In the genomic region with DNA sequence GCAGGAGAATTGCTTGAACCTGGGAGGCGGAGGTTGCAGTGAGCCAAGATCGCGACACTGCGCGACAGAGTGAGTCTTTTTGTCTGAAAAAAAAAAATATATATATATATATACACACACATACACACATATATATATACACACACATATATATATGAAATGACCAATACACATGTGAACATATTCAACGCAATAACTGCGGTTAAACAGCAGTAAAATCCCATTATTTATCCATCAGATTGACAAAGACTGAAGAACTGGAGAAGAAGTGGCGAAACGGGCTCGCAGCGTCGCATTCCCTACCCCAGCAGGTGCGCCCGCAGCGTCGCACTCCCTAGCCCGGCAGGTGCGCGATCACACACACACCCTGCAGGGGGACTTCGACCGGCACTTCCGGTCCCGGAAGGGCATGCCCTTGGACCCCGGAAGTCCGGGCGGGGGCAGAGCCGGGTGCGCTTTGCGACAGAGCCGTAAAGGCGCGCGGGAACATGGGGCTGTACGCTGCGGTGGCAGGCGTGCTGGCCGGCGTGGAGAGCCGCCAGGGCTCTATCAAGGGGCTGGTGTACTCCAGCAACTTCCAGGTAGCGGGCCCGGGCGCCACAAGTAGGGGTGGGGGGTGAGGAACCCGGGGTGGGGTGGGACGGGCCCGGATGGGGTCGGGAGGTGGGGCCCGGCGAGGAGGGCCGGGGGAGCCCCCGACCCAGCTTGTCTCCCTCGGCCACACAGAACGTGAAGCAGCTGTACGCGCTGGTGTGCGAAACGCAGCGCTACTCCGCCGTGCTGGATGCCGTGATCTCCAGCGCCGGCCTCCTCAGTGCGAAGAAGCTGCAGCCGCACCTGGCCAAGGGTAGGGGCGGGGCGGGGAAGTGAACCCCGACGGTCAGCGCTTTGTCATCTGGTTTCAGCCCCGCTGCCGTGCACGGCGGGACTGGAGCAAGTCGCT, we compare ENCODE assay signal across 8 cellular contexts. TPM values are rescaled to one million over a fixed set of nuclear protein-coding genes. Genes with fewer than 3 reads are reported as not detected.
DNase-seq lines count a peak whose midpoint lies in the region; ATAC-seq and TF ChIP-seq lines count a peak whose summit lies in the region.
"Not testable (repeated sequence)": the region's sequence is repeated elsewhere in the genome, so short reads cannot be mapped to it uniquely, and the experiment has no call there.

No MANE protein-coding gene starts in this region.

- H3K36me3 Mint-ChIP-seq in CD4-positive, alpha-beta memory T cell; activated CD4-positive, alpha-beta T cell treated with anti-CD3 and anti-CD28 coated beads for 36 hours (ENCODE audit: low read depth); immature natural killer cell: not testable (repeated sequence)

- DNase-seq in CD4-positive, alpha-beta memory T cell = peak; percentile 20 to 46 (median 31)
- not testable (repeated sequence) for DNase-seq in activated CD4-positive, alpha-beta T cell treated with anti-CD3 and anti-CD28 coated beads for 36 hours; cardiac fibroblast (ENCODE audit: low read depth in 2 of 2)
- peak; percentile 31 to 38 (median 37) for DNase-seq in immature natural killer cell

- peak; percentile 86 for ATAC-seq in GM19372 (IDR thresholded peaks at IDR 0.05; ENCODE audit: low read depth, unreplicated experiment)
- peak; percentile 93 for ATAC-seq in HG02678 (IDR thresholded peaks at IDR 0.05; ENCODE audit: unreplicated experiment)
- ATAC-seq in HG03457 (IDR thresholded peaks at IDR 0.05; ENCODE audit: unreplicated experiment) = peak; percentile 84
- peak; percentile 93 for ATAC-seq in activated CD4-positive, alpha-beta T cell treated with anti-CD3 and anti-CD28 coated beads for 36 hours

- H3K9me3 Mint-ChIP-seq in CD4-positive, alpha-beta memory T cell; activated CD4-positive, alpha-beta T cell treated with anti-CD3 and anti-CD28 coated beads for 36 hours (ENCODE audit: low read depth); immature natural killer cell: not testable (repeated sequence)

- not testable (repeated sequence) for H3K4me1 ChIP-seq in CD4-positive, alpha-beta memory T cell (ENCODE audit: insufficient read depth, low read length)

- not testable (repeated sequence) for H3K27me3 Mint-ChIP-seq in CD4-positive, alpha-beta memory T cell; activated CD4-positive, alpha-beta T cell treated with anti-CD3 and anti-CD28 coated beads for 36 hours; immature natural killer cell (ENCODE audit: low read depth in 3 of 3)

- not testable (repeated sequence) for H3K27ac ChIP-seq in CD4-positive, alpha-beta memory T cell (ENCODE audit: low read depth, low read length); skin epidermis

- not testable (repeated sequence) for H3K36me3 ChIP-seq in CD4-positive, alpha-beta memory T cell (ENCODE audit: insufficient read depth, low read length)

- H3K4me1 Mint-ChIP-seq in CD4-positive, alpha-beta memory T cell; activated CD4-positive, alpha-beta T cell treated with anti-CD3 and anti-CD28 coated beads for 36 hours; immature natural killer cell: not testable (repeated sequence)

- peak overlapping the region in 5 of 7 donors; percentile 41 to 84 (median 52) for H3K27ac Mint-ChIP-seq in CD4-positive, alpha-beta memory T cell
- not testable (repeated sequence) for H3K27ac Mint-ChIP-seq in activated CD4-positive, alpha-beta T cell treated with anti-CD3 and anti-CD28 coated beads for 36 hours
- H3K27ac Mint-ChIP-seq in immature natural killer cell = peak overlapping the region in 3 of 6 donors; percentile 48 to 65 (median 58)

- peak overlapping the region; percentile 69 to 87 (median 79) for H3K4me3 Mint-ChIP-seq in CD4-positive, alpha-beta memory T cell
- H3K4me3 Mint-ChIP-seq in activated CD4-positive, alpha-beta T cell treated with anti-CD3 and anti-CD28 coated beads for 36 hours = peak overlapping the region; percentile 32
- peak overlapping the region; percentile 57 to 75 (median 72) for H3K4me3 Mint-ChIP-seq in immature natural killer cell

- intact Hi-C loops in CD4-positive, alpha-beta memory T cell (cut with micrococcal nuclease); activated CD4-positive, alpha-beta T cell treated with anti-CD3 and anti-CD28 coated beads for 36 hours (cut with DNase I, micrococcal nuclease): not testable (repeated sequence)

- not testable (repeated sequence) for H3K4me3 ChIP-seq in CD4-positive, alpha-beta memory T cell (ENCODE audit: low read length in 2 of 2)
- peak overlapping the region; percentile 30 to 32 for H3K4me3 ChIP-seq in cardiac fibroblast (replicated peaks in 1 of 2; ENCODE audit: low read depth in 2 of 2, low read length in 2 of 2)
- H3K4me3 ChIP-seq in skin epidermis = peak overlapping the region; percentile 29 to 42 (median 31)

- POLR2A ChIA-PET in CD4-positive, alpha-beta memory T cell (lab: Charles Lee; ENCODE audit: partially characterized antibody); activated CD4-positive, alpha-beta T cell treated with anti-CD3 and anti-CD28 coated beads for 36 hours (lab: Charles Lee): not testable (repeated sequence)

- not testable (repeated sequence) for H3K9me3 ChIP-seq in CD4-positive, alpha-beta memory T cell (ENCODE audit: control insufficient read depth in 1 of 2, low read length in 2 of 2)

- H3K27me3 ChIP-seq in CD4-positive, alpha-beta memory T cell (ENCODE audit: insufficient read depth, low read length) = not testable (repeated sequence)

- TF ChIP-seq CTCF in cardiac fibroblast (IDR thresholded peaks at IDR 0.05; ENCODE audit: low read depth, low read length) = not testable (repeated sequence)

- CTCF ChIA-PET in CD4-positive, alpha-beta memory T cell (lab: Charles Lee; ENCODE audit: partially characterized antibody); activated CD4-positive, alpha-beta T cell treated with anti-CD3 and anti-CD28 coated beads for 36 hours (lab: Charles Lee): not testable (repeated sequence)

RNA-seq across cellular contexts. Expression of gene TRIM73, which starts 14.7 kb away (rescaled TPM):
- total RNA-seq in CD4-positive, alpha-beta memory T cell = 10 to 100 TPM; 26.2 to 30.5 TPM
- 1 to 10 TPM in 1 of 2 donors, under 1 TPM in 1; 0.15 to 1.5 TPM for polyA plus RNA-seq in CD4-positive, alpha-beta memory T cell
- 1 to 10 TPM; 2.0 to 3.6 TPM for total RNA-seq in activated CD4-positive, alpha-beta T cell treated with anti-CD3 and anti-CD28 coated beads for 36 hours
- 1 to 10 TPM in 1 of 3 donors, under 1 TPM in 2; 0.20 to 3.6 (median 0.69) TPM for polyA plus RNA-seq in immature natural killer cell

Comparison
In these comparisons a context has a peak if more than half of its experiments do, and no peak if none do; other contexts are left out.
1. RNA of gene TRIM73, which starts 14.7 kb away (total RNA-seq): 26.2 to 30.5 TPM in CD4-positive, alpha-beta memory T cell; 2.0 to 3.6 TPM in activated CD4-positive, alpha-beta T cell treated with anti-CD3 and anti-CD28 coated beads for 36 hours; every median in the first group is over 4 times any median in the second.
2. Peak in every context shown above with its lines, with median percentiles within 50 percentile points of each other: H3K4me3 Mint-ChIP-seq and ATAC-seq.